1 cellular context compared by ENCODE assay signal in genomic region chr16:11915644-11916523, GRCh38.
TF ChIP-seq lines count a peak whose summit lies in the region.

TSS of gene GSPT1 (minus strand) at chr16:11915956. CDS start at chr16:11915720, 236 bp downstream.

TF ChIP-seq in K562, 482 proteins besides CTCF, POLR2A, EP300 and RAD21 (continued from another document and continues in another):
- TF ChIP-seq STAT6 (CRISPR knock-in tag; IDR thresholded peaks at IDR 0.05) (0 out of 2 replicates have a peak, but pooled peaks have one; percentile 22), KAT8 (IDR thresholded peaks at IDR 0.05; ENCODE audit: low read depth) (no peak), HNRNPLL (IDR thresholded peaks at IDR 0.05; ENCODE audit: low read depth, low read length, poor library complexity, severe bottlenecking) (peak; percentile 20), THAP12 (CRISPR knock-in tag; IDR thresholded peaks at IDR 0.05) (peak; percentile 72; the same call in 1 of the 2 replicates), TAL1 (IDR thresholded peaks at IDR 0.05) (no peak; the same call in 1 of the 2 replicates), ESRRA (IDR thresholded peaks at IDR 0.05; ENCODE audit: borderline replicate concordance, low read depth) (peak; percentile 99; the same call in 1 of the 2 replicates), ZNF395 (CRISPR knock-in tag; IDR thresholded peaks at IDR 0.05) (peak; percentile 95), ID3 (CRISPR knock-in tag; IDR thresholded peaks at IDR 0.05) (no peak), ID3 (tag; IDR thresholded peaks at IDR 0.05) (peak; percentile 82; the same call in 1 of the 2 replicates), ZZZ3 (IDR thresholded peaks at IDR 0.05) (no peak), VEZF1 (CRISPR knock-in tag; IDR thresholded peaks at IDR 0.05) (peak; percentile 96), ADNP (tag; IDR thresholded peaks at IDR 0.05) (no peak), FOXJ3 (CRISPR knock-in tag; IDR thresholded peaks at IDR 0.05) (no peak), CREB3 (tag; conservative IDR thresholded peaks at IDR 0.05; ENCODE audit: low read depth) (0 out of 2 replicates have a peak, but pooled peaks have one; percentile 56), ZNF511 (CRISPR knock-in tag; IDR thresholded peaks at IDR 0.05) (no peak), KLF10 (CRISPR knock-in tag; IDR thresholded peaks at IDR 0.05) (peak; percentile 50; the same call in 1 of the 2 replicates), PURB (CRISPR knock-in tag; IDR thresholded peaks at IDR 0.05; ENCODE audit: low read depth) (no peak), RBM39 (optimal IDR thresholded peaks at IDR 0.05; ENCODE audit: low read depth, low read length) (no peak), ZNF778 (CRISPR knock-in tag; IDR thresholded peaks at IDR 0.05) (no peak), RNF2 (IDR thresholded peaks at IDR 0.05) (peak; percentile 64; the same call in 1 of the 2 replicates), ELF4 (CRISPR knock-in tag; IDR thresholded peaks at IDR 0.05) (peak; percentile 84), ZNF592 (IDR thresholded peaks at IDR 0.05) (peak; percentile 95), ZNF24 (IDR thresholded peaks at IDR 0.05) (no peak), MYC (IDR thresholded peaks at IDR 0.05; ENCODE audit: low read depth, low read length) (peak; percentile 79), MYC (CRISPR knock-in tag; IDR thresholded peaks at IDR 0.05; ENCODE audit: borderline replicate concordance, low read depth) (peak; percentile 36; the same call in 1 of the 2 replicates), ZFP91 (CRISPR knock-in tag; IDR thresholded peaks at IDR 0.05) (no peak), ATF7 (IDR thresholded peaks at IDR 0.05) (peak; percentile 91), NCOA1 (IDR thresholded peaks at IDR 0.05; ENCODE audit: low read depth) (peak; percentile 49; the same call in 1 of the 2 replicates), EGR1 (conservative IDR thresholded peaks at IDR 0.05) (peak; percentile 94), GMEB1 (CRISPR knock-in tag; IDR thresholded peaks at IDR 0.05) (peak; percentile 78), TEAD1 (CRISPR knock-in tag; IDR thresholded peaks at IDR 0.05) (peak; percentile 25 to 88; a peak in 2 of 4 replicates), POU5F1 (IDR thresholded peaks at IDR 0.05; ENCODE audit: borderline replicate concordance, low read depth, low read length, partially characterized antibody) (peak; percentile 100), ZNF707 (CRISPR knock-in tag; conservative IDR thresholded peaks at IDR 0.05) (no peak), HMG20A (CRISPR knock-in tag; conservative IDR thresholded peaks at IDR 0.05) (no peak)
